In the genomic region with DNA sequence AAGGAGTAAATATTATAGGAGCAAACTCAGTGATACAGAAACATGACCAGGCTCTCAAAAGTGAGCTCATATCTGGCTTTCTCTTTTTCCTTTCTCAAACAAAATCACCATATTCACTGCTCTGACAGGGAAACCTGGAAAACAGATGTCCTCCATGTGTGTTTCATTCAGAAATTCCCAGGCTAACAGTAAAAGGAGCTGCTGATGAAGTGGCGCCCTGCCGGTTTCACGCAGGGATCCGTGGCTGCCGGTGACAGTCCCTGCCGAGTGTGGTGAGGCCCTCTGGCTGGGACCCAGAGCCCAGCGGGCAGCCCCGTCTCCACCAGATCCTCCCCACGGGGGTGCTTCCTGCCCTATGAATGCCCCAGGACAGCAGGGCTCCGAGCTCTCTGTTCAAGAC, we compare ENCODE assay signal across 11 cellular contexts.
DNase-seq lines count a peak whose midpoint lies in the region; ATAC-seq and TF ChIP-seq lines count a peak whose summit lies in the region.
"Had no signal": no experiment of that assay in that cellular context is flagged by ENCODE, and none has a peak within 500 bp of the region (broad histone marks: within the 10 kb centered on the region; RNA-seq: fewer than 3 reads in every experiment).

No MANE protein-coding gene starts in this region.

- peak overlapping the region; percentile 10 for H3K4me3 ChIP-seq in A673 (ENCODE audit: low read depth, low read length, poor library complexity, severe bottlenecking)
- H3K4me3 ChIP-seq in SJCRH30, result peak overlapping the region; percentile 38
- H3K4me3 ChIP-seq in left ventricle myocardium inferior, result no peak overlapping the region
- H3K4me3 ChIP-seq: BLaER1, psoas muscle had no signal

- H3K9me3 ChIP-seq in A673 (ENCODE audit: low read depth, low read length, poor library complexity, severe bottlenecking) (no peaks in the 10 kb centered on the region), SJCRH30 (replicated peaks) (no peaks in the 10 kb centered on the region), left ventricle myocardium inferior (replicated peaks) (no peaks in the 10 kb centered on the region)
- H3K9me3 ChIP-seq: BLaER1, psoas muscle had no signal

- H3K36me3 Mint-ChIP-seq in HFFc6 (ENCODE audit: low read depth), result no peaks in the 10 kb centered on the region

- no peak for ATAC-seq in HG03025 (IDR thresholded peaks at IDR 0.05; ENCODE audit: low FRiP score, unreplicated experiment)

- H3K4me3 Mint-ChIP-seq in HFFc6, result peak overlapping the region; percentile 67

- no peak for TF ChIP-seq CTCF in A673 (conservative IDR thresholded peaks at IDR 0.05; ENCODE audit: low read depth, low read length)
- no peak for TF ChIP-seq CTCF in HFFc6 (IDR thresholded peaks at IDR 0.05)
- TF ChIP-seq CTCF in left ventricle myocardium inferior (IDR thresholded peaks at IDR 0.05; ENCODE audit: borderline replicate concordance), result no peak

- BruUV-seq in A673 (replicated peaks; lab: Mats Ljungman, UMichigan), result no TSS peak

- DNase-seq in A673 (ENCODE audit: low spot score) (peak; percentile 99), HFFc6 (no peak), SJCRH30 (peak; percentile 45 to 61), left ventricle myocardium inferior (no peak), NCI-H82 treated with DMSO at 0.1 percent for 48 hours (lab: John Stamatoyannopoulos, UW; ENCODE audit: unreplicated experiment) (no peak)
- DNase-seq in activated CD4-positive, CD25-positive, alpha-beta regulatory T cell treated with anti-CD3 and anti-CD28 coated beads, Interleukin-2, amount 50 U/mL, for 72 hours, result no peak
- no peak for DNase-seq in activated T-cell treated with anti-CD3 and anti-CD28 coated beads, Interleukin-2, amount 50 U/mL, for 1 hour
- DNase-seq: SW 1271 had no signal

- POLR2A ChIA-PET in A673 (lab: Charles Lee; ENCODE audit: low non-redundant PET), result interaction anchor here (1.0 kb wide), 1 partner anchor 17 kb away, joined by 4 read pairs; no protein-coding TSS in a partner anchor

- H3K4me1 Mint-ChIP-seq in HFFc6 (ENCODE audit: low read depth), result peaks cover 23% of the 10 kb centered on the region

- H3K36me3 ChIP-seq in A673 (ENCODE audit: insufficient read depth, low read length, poor library complexity, severe bottlenecking) (no peaks in the 10 kb centered on the region), SJCRH30 (no peaks in the 10 kb centered on the region), left ventricle myocardium inferior (no peaks in the 10 kb centered on the region)
- H3K36me3 ChIP-seq: BLaER1 had no signal

- H3K9me3 Mint-ChIP-seq in HFFc6, result no peaks in the 10 kb centered on the region

- H3K27me3 Mint-ChIP-seq in HFFc6 (ENCODE audit: insufficient read depth), result peaks cover 14% of the 10 kb centered on the region

- H3K27ac Mint-ChIP-seq in HFFc6, result no peak overlapping the region

- CTCF ChIA-PET in A673 (lab: Charles Lee), result interaction anchor here (0.8 to 1.9 kb wide), 5 partner anchors 8 to 36 kb away, joined by 3 to 11 read pairs (median 3); no protein-coding TSS in a partner anchor

- peak overlapping the region; percentile 95 for H3K27ac ChIP-seq in A673 (ENCODE audit: low read depth, low read length, poor library complexity, severe bottlenecking)
- no peak overlapping the region for H3K27ac ChIP-seq in SJCRH30
- H3K27ac ChIP-seq in left ventricle myocardium inferior (replicated peaks), result peak overlapping the region; percentile 39
- H3K27ac ChIP-seq: BLaER1, psoas muscle had no signal

- H3K27me3 ChIP-seq in A673 (replicated peaks; ENCODE audit: insufficient read depth, low read depth, low read length, poor library complexity), result no peaks in the 10 kb centered on the region
- H3K27me3 ChIP-seq in SJCRH30, result no peaks in the 10 kb centered on the region; the same call in 1 of the 2 replicates
- H3K27me3 ChIP-seq in left ventricle myocardium inferior (ENCODE audit: low read depth), result no peaks in the 10 kb centered on the region
- H3K27me3 ChIP-seq: BLaER1 had no signal

- H3K4me1 ChIP-seq in A673 (ENCODE audit: insufficient read depth, low read length, poor library complexity, severe bottlenecking) (peaks cover 55% of the 10 kb centered on the region), SJCRH30 (no peaks in the 10 kb centered on the region), left ventricle myocardium inferior (no peaks in the 10 kb centered on the region)
- H3K4me1 ChIP-seq: BLaER1, psoas muscle had no signal

- intact Hi-C loops in A673 (cut with micrococcal nuclease; ENCODE audit: unreplicated experiment), result loop anchor here (1.0 to 5.0 kb wide), 4 partner anchors 13 to 592 kb away; partner anchors contain the start of gene GNAQ
- intact Hi-C loops in left ventricle myocardium inferior (cut with micrococcal nuclease), result no loop called here

Comparison
In these comparisons a context has a peak if more than half of its experiments do, and no peak if none do; other contexts are left out.
1. DNase-seq: peak in A673 (single experiment) and SJCRH30 (2 of 2); none in HFFc6 (single experiment), left ventricle myocardium inferior (single experiment), activated CD4-positive, CD25-positive, alpha-beta regulatory T cell treated with anti-CD3 and anti-CD28 coated beads, Interleukin-2, amount 50 U/mL, for 72 hours (single experiment), NCI-H82 treated with DMSO at 0.1 percent for 48 hours (single experiment) and activated T-cell treated with anti-CD3 and anti-CD28 coated beads, Interleukin-2, amount 50 U/mL, for 1 hour (single experiment).